Comparison of ENCODE assay signal across 16 cellular contexts in genomic region chr20:58446264-58446937, GRCh38.
"Had no signal": no experiment of that assay in that cellular context is flagged by ENCODE, and none has a peak within 500 bp of the region (broad histone marks: within the 10 kb centered on the region; RNA-seq: fewer than 3 reads in every experiment).

No MANE protein-coding gene starts in this region.

- DNase-seq: activated CD4-positive, alpha-beta T cell treated with anti-CD3 and anti-CD28 coated beads, Interleukin-2, amount 50 U/mL, for 1 hour; activated CD8-positive, alpha-beta memory T cell treated with anti-CD3 and anti-CD28 coated beads, Interleukin-2, amount 10 ng/mL, durations not matched to agents 7 days and 5 days; activated gamma-delta T cell; activated T-cell treated with anti-CD3 and anti-CD28 coated beads, Interleukin-2, amount 50 U/mL, for 48 hours; caudate nucleus; erythroblast; hippocampal formation; sigmoid colon; stimulated activated CD4-positive, alpha-beta T cell treated with anti-CD3 and anti-CD28 coated beads, Interleukin-2, amount 100 ng/mL, for 24 hours; stimulated activated naive CD4-positive, alpha-beta T cell; substantia nigra; T-cell; T1000 had no signal

- H3K27ac ChIP-seq: SK-N-MC had no signal

- H3K27ac Mint-ChIP-seq: dendritic cell treated with granulocyte-macrophage colony-stimulating factor and Interleukin-4, amounts not matched to agents 40 ng/mL and 50 ng/mL, for 4 days; type B pancreatic cell had no signal

- H3K27me3 ChIP-seq: sigmoid colon had no signal

- H3K27me3 Mint-ChIP-seq: activated CD8-positive, alpha-beta memory T cell treated with anti-CD3 and anti-CD28 coated beads, Interleukin-2, amount 10 ng/mL, durations not matched to agents 7 days and 5 days; dendritic cell treated with granulocyte-macrophage colony-stimulating factor and Interleukin-4, amounts not matched to agents 40 ng/mL and 50 ng/mL, for 4 days; T-cell; type B pancreatic cell had no signal

- H3K4me1 Mint-ChIP-seq: activated CD8-positive, alpha-beta memory T cell treated with anti-CD3 and anti-CD28 coated beads, Interleukin-2, amount 10 ng/mL, durations not matched to agents 7 days and 5 days; T-cell had no signal

- ATAC-seq: activated CD8-positive, alpha-beta memory T cell treated with anti-CD3 and anti-CD28 coated beads, Interleukin-2, amount 10 ng/mL, durations not matched to agents 7 days and 5 days; T-cell had no signal

- H3K4me3 ChIP-seq: sigmoid colon, SK-N-MC had no signal

- H3K4me3 Mint-ChIP-seq: activated CD8-positive, alpha-beta memory T cell treated with anti-CD3 and anti-CD28 coated beads, Interleukin-2, amount 10 ng/mL, durations not matched to agents 7 days and 5 days; dendritic cell treated with granulocyte-macrophage colony-stimulating factor and Interleukin-4, amounts not matched to agents 40 ng/mL and 50 ng/mL, for 4 days; T-cell; type B pancreatic cell had no signal

- H3K9me3 Mint-ChIP-seq: dendritic cell treated with granulocyte-macrophage colony-stimulating factor and Interleukin-4, amounts not matched to agents 40 ng/mL and 50 ng/mL, for 4 days; T-cell; type B pancreatic cell had no signal
